ENCODE assay signal across 22 cellular contexts in the genomic region with DNA sequence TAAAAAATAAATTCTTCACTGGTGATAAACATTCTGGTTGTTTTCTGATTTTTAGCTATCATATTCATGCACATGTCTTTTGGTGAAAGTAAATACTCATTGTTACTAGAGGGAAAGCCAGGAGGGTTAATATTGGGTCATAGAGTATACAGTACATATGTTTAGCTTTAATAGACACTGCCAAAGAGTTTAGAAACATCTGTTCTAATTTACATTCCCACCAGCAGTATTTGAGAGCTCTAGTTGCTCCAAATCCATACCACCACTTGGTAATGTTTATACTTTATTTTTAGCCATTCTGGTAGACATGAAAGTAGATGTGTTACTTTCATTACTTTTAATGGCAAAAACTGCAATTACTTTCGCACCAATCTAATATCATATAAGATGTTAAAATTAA.
DNase-seq lines count a peak whose midpoint lies in the region.
"Had no signal": no experiment of that assay in that cellular context is flagged by ENCODE, and none has a peak within 500 bp of the region (broad histone marks: within the 10 kb centered on the region; RNA-seq: fewer than 3 reads in every experiment).

No MANE protein-coding gene starts in this region.

- no peaks in the 10 kb centered on the region for H3K4me1 Mint-ChIP-seq in activated CD4-positive, alpha-beta memory T cell treated with anti-CD3 and anti-CD28 coated beads for 36 hours (ENCODE audit: low read depth)
- H3K4me1 Mint-ChIP-seq: B cell; CD14-positive monocyte; CD4-positive, alpha-beta memory T cell; CD4-positive, CD25-positive, alpha-beta regulatory T cell; CD8-positive, alpha-beta memory T cell had no signal

- intact Hi-C loops in activated CD4-positive, alpha-beta memory T cell treated with anti-CD3 and anti-CD28 coated beads for 36 hours (cut with micrococcal nuclease): no loop called here

- H3K27ac ChIP-seq in BLaER1 (no peak overlapping the region), SK-N-MC (peak overlapping the region; percentile 94; the same call in 1 of the 2 replicates)
- H3K27ac ChIP-seq: 22Rv1, A549 had no signal

- no peak overlapping the region for H3K4me3 Mint-ChIP-seq in activated CD4-positive, alpha-beta memory T cell treated with anti-CD3 and anti-CD28 coated beads for 36 hours
- H3K4me3 Mint-ChIP-seq: B cell; CD14-positive monocyte; CD4-positive, alpha-beta memory T cell; CD4-positive, CD25-positive, alpha-beta regulatory T cell; CD8-positive, alpha-beta memory T cell had no signal

- H3K4me1 ChIP-seq in BLaER1: peaks cover 26% of the 10 kb centered on the region
- H3K4me1 ChIP-seq: A549 had no signal

- no peak overlapping the region for H3K27ac Mint-ChIP-seq in activated CD4-positive, alpha-beta memory T cell treated with anti-CD3 and anti-CD28 coated beads for 36 hours
- H3K27ac Mint-ChIP-seq: B cell; CD14-positive monocyte; CD4-positive, alpha-beta memory T cell; CD4-positive, CD25-positive, alpha-beta regulatory T cell; CD8-positive, alpha-beta memory T cell had no signal

- peaks cover 17% of the 10 kb centered on the region for H3K9me3 ChIP-seq in BLaER1
- H3K9me3 ChIP-seq in SK-N-MC (ENCODE audit: low read depth, low read length): no peaks in the 10 kb centered on the region; the same call in 1 of the 2 replicates
- H3K9me3 ChIP-seq: A549 had no signal

- no peak overlapping the region for H3K9ac ChIP-seq in BLaER1
- H3K9ac ChIP-seq in SK-N-MC (ENCODE audit: insufficient read length): no peak overlapping the region

- CTCF ChIA-PET in activated CD4-positive, alpha-beta memory T cell treated with anti-CD3 and anti-CD28 coated beads for 36 hours (lab: Charles Lee): no interaction called here

- POLR2A ChIA-PET in activated CD4-positive, alpha-beta memory T cell treated with anti-CD3 and anti-CD28 coated beads for 36 hours (lab: Charles Lee): no interaction called here

- no peaks in the 10 kb centered on the region for H3K36me3 Mint-ChIP-seq in activated CD4-positive, alpha-beta memory T cell treated with anti-CD3 and anti-CD28 coated beads for 36 hours
- H3K36me3 Mint-ChIP-seq: CD14-positive monocyte; CD4-positive, alpha-beta memory T cell; CD4-positive, CD25-positive, alpha-beta regulatory T cell had no signal

- H3K4me3 ChIP-seq in BLaER1: no peak overlapping the region
- H3K4me3 ChIP-seq in SK-N-MC: no peak overlapping the region; the same call in 1 of the 2 replicates
- H3K4me3 ChIP-seq: A549, GM12878 had no signal

- H3K36me3 ChIP-seq in BLaER1 (no peaks in the 10 kb centered on the region), SK-N-MC (ENCODE audit: insufficient read depth, low read length) (no peaks in the 10 kb centered on the region)

- H4K20me1 ChIP-seq in BLaER1: no peaks in the 10 kb centered on the region

- peak overlapping the region; percentile 72; the same call in 1 of the 2 replicates for H3K4me2 ChIP-seq in BLaER1
- H3K4me2 ChIP-seq: A549 had no signal

- H3K9me3 Mint-ChIP-seq in activated CD4-positive, alpha-beta memory T cell treated with anti-CD3 and anti-CD28 coated beads for 36 hours: peaks cover 4% of the 10 kb centered on the region

- DNase-seq in SK-N-MC (ENCODE audit: low read depth, low spot score) (no peak), fibroblast of peridontal ligament (ENCODE audit: extremely low read depth) (peak; percentile 67), putamen (ENCODE audit: low spot score) (no peak)
- DNase-seq in activated CD4-positive, alpha-beta memory T cell treated with anti-CD3 and anti-CD28 coated beads for 36 hours: no peak
- DNase-seq: AML-193; C1 segment of cervical spinal cord; CD4-positive, alpha-beta memory T cell; CD4-positive, CD25-positive, alpha-beta regulatory T cell; CD8-positive, alpha-beta memory T cell; COR-L47; DMS 273 treated with DMSO at 0.1 percent for 48 hours; DMS153; DMS53; DMS79; DND-41; GDM1 had no signal

- H3K27me3 ChIP-seq in BLaER1: no peaks in the 10 kb centered on the region

- no peaks in the 10 kb centered on the region for H3K27me3 Mint-ChIP-seq in activated CD4-positive, alpha-beta memory T cell treated with anti-CD3 and anti-CD28 coated beads for 36 hours
- H3K27me3 Mint-ChIP-seq: B cell; CD4-positive, alpha-beta memory T cell; CD4-positive, CD25-positive, alpha-beta regulatory T cell had no signal
